3 cellular contexts compared by ENCODE assay signal in the genomic region with DNA sequence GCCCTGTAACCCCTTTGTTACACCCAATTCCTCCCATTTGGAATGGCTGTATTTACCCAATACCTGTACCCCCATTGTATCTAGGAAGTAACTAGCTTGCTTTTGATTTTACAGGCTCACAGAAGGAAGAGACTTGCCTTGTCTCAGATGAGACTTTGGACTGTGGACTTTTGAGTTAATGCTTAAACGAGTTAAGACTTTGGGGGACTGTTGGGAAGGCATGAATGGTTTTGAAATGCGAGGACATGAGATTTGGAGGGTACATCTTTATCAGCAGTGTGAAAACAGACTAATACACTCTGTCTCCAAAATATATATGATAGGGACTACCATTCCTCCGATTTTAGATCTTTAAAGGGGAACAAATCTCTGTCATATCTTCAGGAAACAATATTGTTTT. TPM values are rescaled to one million over a fixed set of nuclear protein-coding genes. Genes with fewer than 3 reads are reported as not detected.
"Had no signal": no experiment of that assay in that cellular context is flagged by ENCODE, and none has a peak within 500 bp of the region (broad histone marks: within the 10 kb centered on the region; RNA-seq: fewer than 3 reads in every experiment).

No MANE protein-coding gene starts in this region.

RNA-seq across cellular contexts. Expression of gene GLIPR1L2, which starts 51.6 kb away (rescaled TPM):
- total RNA-seq: H7, IMR-90, K562 had no signal
- polyA plus RNA-seq: K562 had no signal
